Comparison of ENCODE assay signal across 25 cellular contexts in the genomic region with DNA sequence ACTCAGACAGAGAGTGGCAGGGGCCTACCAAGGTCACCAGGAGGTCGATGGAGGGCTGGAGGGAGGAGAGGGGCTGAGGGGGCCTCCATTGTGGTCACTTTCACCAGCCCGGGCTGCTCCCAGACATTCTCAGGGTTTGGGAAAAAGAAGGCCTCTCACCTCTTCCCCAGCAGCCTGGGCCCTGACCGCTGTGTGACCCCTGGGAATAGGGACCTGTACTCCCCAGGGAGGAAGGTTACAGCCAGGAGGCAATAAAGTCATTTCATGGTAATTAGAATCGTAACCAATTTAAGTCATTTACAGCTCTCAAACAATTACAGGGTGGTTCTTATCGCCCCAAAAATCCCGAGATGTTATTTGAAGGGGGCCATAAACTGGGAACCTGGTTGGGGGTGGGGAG. TPM values are rescaled to one million over a fixed set of nuclear protein-coding genes. Genes with fewer than 3 reads are reported as not detected.
"Had no signal": no experiment of that assay in that cellular context is flagged by ENCODE, and none has a peak within 500 bp of the region (broad histone marks: within the 10 kb centered on the region; RNA-seq: fewer than 3 reads in every experiment).

No MANE protein-coding gene starts in this region.

- H3K36me3 ChIP-seq: esophagus muscularis mucosa, gastrocnemius medialis, right atrium auricular region, tibial artery, upper lobe of right lung, vagina had no signal

- H3K4me1 Mint-ChIP-seq: immature natural killer cell; naive thymus-derived CD8-positive, alpha-beta T cell; neural crest cell; stimulated activated effector memory CD8-positive, alpha-beta T cell treated with anti-CD3 and anti-CD28 coated beads, Interleukin-12 subunit alpha, Interleukin-12 subunit beta, amount 100 ng/mL, for 72 hours had no signal

- H3K27ac Mint-ChIP-seq: immature natural killer cell; naive thymus-derived CD8-positive, alpha-beta T cell; stimulated activated effector memory CD8-positive, alpha-beta T cell treated with anti-CD3 and anti-CD28 coated beads, Interleukin-12 subunit alpha, Interleukin-12 subunit beta, amount 100 ng/mL, for 72 hours; stimulated activated naive CD8-positive, alpha-beta T cell treated with anti-CD3 and anti-CD28 coated beads, Interleukin-15, Interleukin-2, amounts not matched to agents 100 ng/mL and 50 ng/mL, for 24 hours had no signal

- H3K9me3 Mint-ChIP-seq: immature natural killer cell; neural crest cell; stimulated activated effector memory CD8-positive, alpha-beta T cell treated with anti-CD3 and anti-CD28 coated beads, Interleukin-12 subunit alpha, Interleukin-12 subunit beta, amount 100 ng/mL, for 72 hours had no signal

- H3K36me3 Mint-ChIP-seq: immature natural killer cell; stimulated activated effector memory CD8-positive, alpha-beta T cell treated with anti-CD3 and anti-CD28 coated beads, Interleukin-12 subunit alpha, Interleukin-12 subunit beta, amount 100 ng/mL, for 72 hours had no signal

- H3K27ac ChIP-seq: dorsolateral prefrontal cortex, epithelial cell of prostate, esophagus muscularis mucosa, gastrocnemius medialis, right atrium auricular region, tibial artery, upper lobe of right lung, vagina had no signal

- DNase-seq: cortex of kidney; dorsolateral prefrontal cortex; effector CD8-positive, alpha-beta T cell; gastrocnemius medialis; glutamatergic neuron; immature natural killer cell; kidney; left cardiac atrium; left ventricle myocardium superior; mesenchymal stem cell; naive thymus-derived CD8-positive, alpha-beta T cell; posterior cingulate gyrus; stimulated activated CD4-positive, alpha-beta T cell treated with anti-CD3 and anti-CD28 coated beads, Interleukin-4, amount 100 ng/mL, for 1 hour; stimulated activated CD8-positive, alpha-beta memory T cell treated with anti-CD3 and anti-CD28 coated beads, Interleukin-4, amount 100 ng/mL, for 48 hours; tibial artery; upper lobe of right lung had no signal

- H3K4me3 Mint-ChIP-seq: immature natural killer cell; naive thymus-derived CD8-positive, alpha-beta T cell; neural crest cell; stimulated activated effector memory CD8-positive, alpha-beta T cell treated with anti-CD3 and anti-CD28 coated beads, Interleukin-12 subunit alpha, Interleukin-12 subunit beta, amount 100 ng/mL, for 72 hours; stimulated activated naive CD8-positive, alpha-beta T cell treated with anti-CD3 and anti-CD28 coated beads, Interleukin-15, Interleukin-2, amounts not matched to agents 100 ng/mL and 50 ng/mL, for 24 hours had no signal

- H3K9me3 ChIP-seq: gastrocnemius medialis, tibial artery, upper lobe of right lung, vagina had no signal

- ATAC-seq: gastrocnemius medialis; left cardiac atrium; left ventricle myocardium superior; naive thymus-derived CD8-positive, alpha-beta T cell; upper lobe of right lung had no signal

- H3K4me1 ChIP-seq: esophagus muscularis mucosa, gastrocnemius medialis, right atrium auricular region, tibial artery, upper lobe of right lung, vagina had no signal

- H3K4me3 ChIP-seq: dorsolateral prefrontal cortex, esophagus muscularis mucosa, gastrocnemius medialis, lung, right atrium auricular region, smooth muscle cell, tibial artery, upper lobe of right lung, vagina had no signal

RNA-seq across cellular contexts. Expression of a gene that starts 37.8 kb away (rescaled TPM):
- polyA plus RNA-seq: immature natural killer cell; lung; naive thymus-derived CD8-positive, alpha-beta T cell; smooth muscle cell had no signal
